In genomic region chr2:239311132-239312040, GRCh38 we compare ENCODE assay signal across 1 cellular context.
TF ChIP-seq lines count a peak whose summit lies in the region.

No MANE protein-coding gene starts in this region.

TF ChIP-seq in HepG2, 621 proteins besides CTCF, POLR2A, EP300 and RAD21 (continued from another document):
- peak; percentile 16; the same call in 1 of the 2 replicates for TF ChIP-seq ZNF687 (CRISPR knock-in tag; IDR thresholded peaks at IDR 0.05)
- TF ChIP-seq ZNF407 (CRISPR knock-in tag; IDR thresholded peaks at IDR 0.05; ENCODE audit: not compliant biosample characterization) = no peak
- TF ChIP-seq TSC22D2 (CRISPR knock-in tag; IDR thresholded peaks at IDR 0.05; ENCODE audit: borderline replicate concordance) = no peak
- TF ChIP-seq TCF7L2 (IDR thresholded peaks at IDR 0.05; ENCODE audit: low read depth, low read length) = no peak
